Comparison of ENCODE assay signal across 8 cellular contexts in genomic region chr12:29148958-29149690, GRCh38. TPM values are rescaled to one million over a fixed set of nuclear protein-coding genes. Genes with fewer than 3 reads are reported as not detected.
A peak's percentile ranks its signal among the peaks of the same experiment; 100 is the strongest.
DNase-seq lines count a peak whose midpoint lies in the region; ATAC-seq and TF ChIP-seq lines count a peak whose summit lies in the region.

Gene FAR2 (plus strand): TSS chr12:29149278. CDS start chr12:29270450, 121,172 bp downstream.

- H3K9me3 ChIP-seq in Peyer's patch (no peaks in the 10 kb centered on the region), gastroesophageal sphincter (no peaks in the 10 kb centered on the region), neuron (ENCODE audit: low read length) (no peaks in the 10 kb centered on the region), tibial nerve (no peaks in the 10 kb centered on the region)

- H2AFZ ChIP-seq in neuron (ENCODE audit: low read depth, low read length) = peak within 1 kb of the TSS; percentile 77

- peak; percentile 28 for ATAC-seq in HG02938 (IDR thresholded peaks at IDR 0.05; ENCODE audit: unreplicated experiment)
- peak; percentile 78 for ATAC-seq in gastroesophageal sphincter

- H3K4me3 ChIP-seq in Peyer's patch (peak within 1 kb of the TSS; percentile 53 to 81 (median 78)), gastroesophageal sphincter (peak within 1 kb of the TSS; percentile 75 to 80), neuron (ENCODE audit: low read length) (peak within 1 kb of the TSS; percentile 40), tibial nerve (peak within 1 kb of the TSS; percentile 38 to 86 (median 62))

- no peaks in the 10 kb centered on the region for H3K36me3 ChIP-seq in Peyer's patch
- H3K36me3 ChIP-seq in gastroesophageal sphincter = no peaks in the 10 kb centered on the region
- no peaks in the 10 kb centered on the region for H3K36me3 ChIP-seq in neuron (ENCODE audit: insufficient read depth, low read length)
- no peaks in the 10 kb centered on the region for H3K36me3 ChIP-seq in tibial nerve

- peak; percentile 27 for DNase-seq in NCI-H1092 (lab: John Stamatoyannopoulos, UW)
- no peak for DNase-seq in NCI-H1092 treated with DMSO at 0.1 percent for 48 hours (lab: John Stamatoyannopoulos, UW)
- peak in 2 of 3 donors; percentile 74 to 83 for DNase-seq in Peyer's patch
- DNase-seq in activated gamma-delta T cell treated with anti-CD3 and anti-CD28 coated beads, Interleukin-2, amount 50 U/mL, for 16 hours (ENCODE audit: low read depth) = peak; percentile 29
- DNase-seq in tibial nerve (ENCODE audit: low spot score in 2 of 2) = no peak

- H3K27ac ChIP-seq in Peyer's patch (peak within 1 kb of the TSS; percentile 68 to 91 (median 87)), gastroesophageal sphincter (peak within 1 kb of the TSS; percentile 56 to 86 (median 86)), tibial nerve (peak within 1 kb of the TSS in 3 of 4 donors; percentile 65 to 79 (median 66))

- H3K27me3 ChIP-seq in Peyer's patch = no peaks in the 10 kb centered on the region
- H3K27me3 ChIP-seq in gastroesophageal sphincter = no peaks in the 10 kb centered on the region
- peaks cover 47% of the 10 kb centered on the region for H3K27me3 ChIP-seq in neuron (ENCODE audit: insufficient read depth, low read length)
- no peaks in the 10 kb centered on the region for H3K27me3 ChIP-seq in tibial nerve

- TF ChIP-seq POLR2A in Peyer's patch (IDR thresholded peaks at IDR 0.05) (peak; percentile 15 to 35), gastroesophageal sphincter (IDR thresholded peaks at IDR 0.05) (no peak), tibial nerve (IDR thresholded peaks at IDR 0.05) (no peak)

- TF ChIP-seq EP300 in gastroesophageal sphincter (IDR thresholded peaks at IDR 0.05) (no peak), tibial nerve (IDR thresholded peaks at IDR 0.05) (peak in 1 of 2 donors; percentile 25)

- TF ChIP-seq CTCF in Peyer's patch (IDR thresholded peaks at IDR 0.05) (no peak), gastroesophageal sphincter (IDR thresholded peaks at IDR 0.05) (no peak), tibial nerve (IDR thresholded peaks at IDR 0.05) (no peak)

- H3K4me1 ChIP-seq in Peyer's patch = peaks cover 0 to 40% (median 2%) of the 10 kb centered on the region in 4 donors
- peaks cover 0 to 33% (median 6%) of the 10 kb centered on the region in 3 donors for H3K4me1 ChIP-seq in gastroesophageal sphincter
- peaks cover 4% of the 10 kb centered on the region for H3K4me1 ChIP-seq in neuron (ENCODE audit: insufficient read depth, low read length)
- H3K4me1 ChIP-seq in tibial nerve = peaks cover 0 to 35% (median 0%) of the 10 kb centered on the region in 4 donors

- WGBS in gastroesophageal sphincter (ENCODE audit: low coverage in 1 of 2), 2 donors = 14% methylated on average over 1 of the region's 66 CpGs; no CpG with 5 or more reads in 1 of the 2 donors
- 0 to 5% methylated on average over 42 to 49 of the region's 66 CpGs for WGBS in tibial nerve, 2 donors

RNA-seq across cellular contexts. Expression of gene FAR2, which starts in this region (rescaled TPM):
- total RNA-seq in Peyer's patch (10 to 100 TPM; 31.0 to 52.8 (median 40.1) TPM), gastroesophageal sphincter (10 to 100 TPM in 2 of 4 donors, 1 to 10 TPM in 2; 8.8 to 15.8 (median 11.9) TPM), tibial nerve (10 to 100 TPM in 1 of 4 donors, 1 to 10 TPM in 3; 8.4 to 16.6 (median 8.8) TPM)

Comparison
In these comparisons a context has a peak if more than half of its experiments do, and no peak if none do; other contexts are left out.
1. DNase-seq: peak in NCI-H1092 (single experiment), Peyer's patch (2 of 3) and activated gamma-delta T cell treated with anti-CD3 and anti-CD28 coated beads, Interleukin-2, amount 50 U/mL, for 16 hours (single experiment); none in NCI-H1092 treated with DMSO at 0.1 percent for 48 hours (single experiment) and tibial nerve (0 of 2).
2. POLR2A ChIP-seq: peak in Peyer's patch (2 of 2); none in gastroesophageal sphincter (0 of 2) and tibial nerve (0 of 2).
3. Peak in every context shown above with its lines, with median percentiles within 50 percentile points of each other: H3K27ac ChIP-seq and H3K4me3 ChIP-seq.